8 cellular contexts compared by ENCODE assay signal in genomic region chr17:2392252-2393183, GRCh38. TPM values are rescaled to one million over a fixed set of nuclear protein-coding genes. Genes with fewer than 3 reads are reported as not detected.
DNase-seq lines count a peak whose midpoint lies in the region; ATAC-seq and TF ChIP-seq lines count a peak whose summit lies in the region.

No MANE protein-coding gene starts in this region.

- no peak for TF ChIP-seq CTCF in CD8-positive, alpha-beta T cell (IDR thresholded peaks at IDR 0.05)

- H3K4me1 Mint-ChIP-seq in CD8-positive, alpha-beta T cell (ENCODE audit: low read depth) = peaks cover 50% of the 10 kb centered on the region

- H3K4me1 ChIP-seq in CD8-positive, alpha-beta T cell (ENCODE audit: insufficient read depth, low read length) = peaks cover 53% of the 10 kb centered on the region
- peaks cover 43% of the 10 kb centered on the region for H3K4me1 ChIP-seq in mesenchymal stem cell (ENCODE audit: control insufficient read depth, insufficient read depth, low read depth, low read length)

- POLR2A ChIA-PET in CD8-positive, alpha-beta T cell (lab: Charles Lee) = interaction anchor here (0.6 to 4.0 kb wide), 8 partner anchors 9 to 274 kb away, joined by 3 to 67 read pairs (median 6); partner anchors contain the start of genes MNT, SMG6, SRR and TSR1

- H3K4me3 ChIP-seq in CD8-positive, alpha-beta T cell (ENCODE audit: low read depth, low read length) = peak overlapping the region; percentile 83
- H3K4me3 ChIP-seq in mesenchymal stem cell (ENCODE audit: insufficient read depth in 1 of 2, low read depth in 1 of 2, low read length in 2 of 2) = peak overlapping the region; percentile 72 to 83

- DNase-seq in CD8-positive, alpha-beta T cell = peak; percentile 95 to 99 (median 97)
- DNase-seq in HK-2 (ENCODE audit: unreplicated experiment) (peak; percentile 97), NOMO-1 (lab: John Stamatoyannopoulos, UW; ENCODE audit: unreplicated experiment in 2 of 2) (peak; percentile 95 to 98), mesenchymal stem cell (peak; percentile 95)
- peak; percentile 96 for DNase-seq in activated CD8-positive, alpha-beta memory T cell treated with anti-CD3 and anti-CD28 coated beads for 4 hours (ENCODE audit: low read depth in 2 of 2)
- peak; percentile 94 for DNase-seq in effector CD8-positive, alpha-beta T cell (lab: John Stamatoyannopoulos, UW)
- DNase-seq in stimulated activated CD4-positive, alpha-beta T cell treated with anti-CD3 and anti-CD28 coated beads, TNF-alpha, amount 100 ng/mL, for 48 hours (ENCODE audit: low read depth in 3 of 3) = peak; percentile 97 to 99 (median 98)

- no peak overlapping the region for H2AFZ ChIP-seq in mesenchymal stem cell (ENCODE audit: low read depth, low read length)

- H3K36me3 Mint-ChIP-seq in CD8-positive, alpha-beta T cell = peaks cover 17% of the 10 kb centered on the region

- no peak overlapping the region for H2AK5ac ChIP-seq in mesenchymal stem cell (ENCODE audit: low read length, severe bottlenecking)

- no peak overlapping the region for H2BK15ac ChIP-seq in mesenchymal stem cell (ENCODE audit: low read depth, poor library complexity, severe bottlenecking)

- no peaks in the 10 kb centered on the region for H3K27me3 ChIP-seq in CD8-positive, alpha-beta T cell (ENCODE audit: insufficient read depth, low read length)
- H3K27me3 ChIP-seq in mesenchymal stem cell (ENCODE audit: control insufficient read depth in 1 of 2, insufficient read depth in 1 of 2, low read length in 2 of 2) = no peaks in the 10 kb centered on the region

- no peak overlapping the region for H2BK5ac ChIP-seq in mesenchymal stem cell (ENCODE audit: low read depth, low read length, poor library complexity, severe bottlenecking)

- ATAC-seq in CD8-positive, alpha-beta T cell = peak; percentile 66
- peak; percentile 49 for ATAC-seq in GM19455 (IDR thresholded peaks at IDR 0.05; ENCODE audit: unreplicated experiment)

- H3K27ac ChIP-seq in CD8-positive, alpha-beta T cell (ENCODE audit: low read depth, low read length) = peak overlapping the region; percentile 95
- H3K27ac ChIP-seq in mesenchymal stem cell (ENCODE audit: low read length, poor library complexity, severe bottlenecking) = peak overlapping the region; percentile 57

- peak overlapping the region in 1 of 2 experiments; percentile 24 for H2BK12ac ChIP-seq in mesenchymal stem cell (ENCODE audit: low read length in 2 of 2)

- no peaks in the 10 kb centered on the region for H3K9me3 ChIP-seq in CD8-positive, alpha-beta T cell (ENCODE audit: low read length)
- no peaks in the 10 kb centered on the region for H3K9me3 ChIP-seq in mesenchymal stem cell (ENCODE audit: control insufficient read depth, low read length)

- H3K4me2 ChIP-seq in mesenchymal stem cell (ENCODE audit: low read length, poor library complexity, severe bottlenecking) = peak overlapping the region; percentile 92

- WGBS in mesenchymal stem cell = 2% methylated on average over 44 of the region's 83 CpGs

- peak overlapping the region; percentile 97 for H3K27ac Mint-ChIP-seq in CD8-positive, alpha-beta T cell

- peak overlapping the region; percentile 64 for H2BK120ac ChIP-seq in mesenchymal stem cell (ENCODE audit: low read depth, low read length)

- H3K27me3 Mint-ChIP-seq in CD8-positive, alpha-beta T cell (ENCODE audit: low read depth) = no peaks in the 10 kb centered on the region

- no peaks in the 10 kb centered on the region for H3K36me3 ChIP-seq in CD8-positive, alpha-beta T cell (ENCODE audit: insufficient read depth, low read length)
- peaks cover 17 to 38% of the 10 kb centered on the region in 2 experiments for H3K36me3 ChIP-seq in mesenchymal stem cell (ENCODE audit: control insufficient read depth in 1 of 2, insufficient read depth in 2 of 2, low read depth in 1 of 2, low read length in 2 of 2)

- peaks cover 41% of the 10 kb centered on the region for H3K79me1 ChIP-seq in mesenchymal stem cell (replicated peaks; ENCODE audit: low read length, poor library complexity, severe bottlenecking)

- peak overlapping the region; percentile 19 to 97 for H3K4ac ChIP-seq in mesenchymal stem cell (ENCODE audit: low read depth in 1 of 2, low read length in 2 of 2)

- H3K9ac ChIP-seq in mesenchymal stem cell (ENCODE audit: low read length) = peak overlapping the region; percentile 97

- no peaks in the 10 kb centered on the region for H3K9me3 Mint-ChIP-seq in CD8-positive, alpha-beta T cell

- H3K14ac ChIP-seq in mesenchymal stem cell (ENCODE audit: low read length in 2 of 2) = no peak overlapping the region

- H3K4me3 Mint-ChIP-seq in CD8-positive, alpha-beta T cell = peak overlapping the region; percentile 91

- CTCF ChIA-PET in CD8-positive, alpha-beta T cell (lab: Charles Lee) = interaction anchor here (0.8 to 5.5 kb wide), 4 partner anchors 9 to 23 kb away, joined by 4 to 49 read pairs (median 23); no protein-coding TSS in a partner anchor

- no peak overlapping the region for H3K23ac ChIP-seq in mesenchymal stem cell (ENCODE audit: low read length in 2 of 2)

- intact Hi-C loops in CD8-positive, alpha-beta T cell (cut with DNase I, micrococcal nuclease) = loop anchor here (1.0 to 10.0 kb wide), 5 partner anchors 9 to 748 kb away; partner anchors contain the start of genes MNT (in 2 of the 2), SMG6 (in 2 of the 2), SRR (in 2 of the 2) and METTL16 (in 1 of the 2)

- H3K18ac ChIP-seq in mesenchymal stem cell (ENCODE audit: low read depth in 1 of 2, low read length in 2 of 2) = peak overlapping the region; percentile 71 to 95

- no peak overlapping the region for H4K8ac ChIP-seq in mesenchymal stem cell (ENCODE audit: low read length)

- peak overlapping the region; percentile 61 for H4K91ac ChIP-seq in mesenchymal stem cell (ENCODE audit: low read length)

RNA-seq across cellular contexts. Expression of gene MNT, which starts 8.3 kb away (rescaled TPM):
- 100 to 1,000 TPM; 105 to 114 TPM for total RNA-seq in CD8-positive, alpha-beta T cell
- 21.1 TPM for polyA plus RNA-seq in mesenchymal stem cell (2013, experiment 1 of 2)
- polyA plus RNA-seq in mesenchymal stem cell (2013, experiment 2 of 2) = 19.7 TPM

RNA-seq across cellular contexts. Expression of gene SGSM2, which starts 55.2 kb away (rescaled TPM):
- total RNA-seq in CD8-positive, alpha-beta T cell = 100 to 1,000 TPM; 176 to 189 TPM
- 39.7 TPM for polyA plus RNA-seq in mesenchymal stem cell (2013, experiment 1 of 2)
- 36.3 TPM for polyA plus RNA-seq in mesenchymal stem cell (2013, experiment 2 of 2)

RNA-seq across cellular contexts. Expression of gene TSR1, which starts 56.3 kb away (rescaled TPM):
- 10 to 100 TPM; 36.5 to 39.6 TPM for total RNA-seq in CD8-positive, alpha-beta T cell
- 13.3 TPM for polyA plus RNA-seq in mesenchymal stem cell (2013, experiment 1 of 2)
- polyA plus RNA-seq in mesenchymal stem cell (2013, experiment 2 of 2) = 12.6 TPM

Comparison
In these comparisons a context has a peak if more than half of its experiments do, and no peak if none do; other contexts are left out.
1. Peak in every context shown above with its lines: DNase-seq, ATAC-seq, H3K4me3 ChIP-seq and H3K27ac ChIP-seq.